5 cellular contexts compared by ENCODE assay signal in genomic region chr3:176395269-176395668, GRCh38.
"Had no signal": no experiment of that assay in that cellular context is flagged by ENCODE, and none has a peak within 500 bp of the region (broad histone marks: within the 10 kb centered on the region; RNA-seq: fewer than 3 reads in every experiment).

No MANE protein-coding gene starts in this region.

- DNase-seq: H9, HCEC 1CT, KBM-7 had no signal

- H2AFZ ChIP-seq: GM23338 had no signal

- H3K9ac ChIP-seq: KMS-11 had no signal

- ATAC-seq: GM23338 had no signal

- H3K4me3 ChIP-seq: GM23338 had no signal

- H3K27ac ChIP-seq: KMS-11 had no signal

- H3K4me2 ChIP-seq: GM23338, KMS-11 had no signal
